In genomic region chr2:125160947-125161346, GRCh38 we compare ENCODE assay signal across 7 cellular contexts.
"Had no signal": no experiment of that assay in that cellular context is flagged by ENCODE, and none has a peak within 500 bp of the region (broad histone marks: within the 10 kb centered on the region; RNA-seq: fewer than 3 reads in every experiment).

No MANE protein-coding gene starts in this region.

- ATAC-seq: K562 had no signal

- H3K9ac ChIP-seq: KMS-11 had no signal

- DNase-seq: IMR-90, KBM-7, KG1 had no signal

- FAIRE-seq: HTR-8/SVneo, K562 had no signal

- H3K4me2 ChIP-seq: KMS-11 had no signal

- H3K4me3 ChIP-seq: K562 had no signal

- H3K27ac ChIP-seq: HL-60, KMS-11 had no signal
